ENCODE assay signal across 8 cellular contexts in genomic region chr13:76980075-76980718, GRCh38.
DNase-seq lines count a peak whose midpoint lies in the region; ATAC-seq and TF ChIP-seq lines count a peak whose summit lies in the region.

No MANE protein-coding gene starts in this region.

- no peaks in the 10 kb centered on the region for H3K36me3 Mint-ChIP-seq in dendritic cell treated with granulocyte-macrophage colony-stimulating factor and Interleukin-4, amounts not matched to agents 40 ng/mL and 50 ng/mL, for 4 days (ENCODE audit: low read depth)
- no peaks in the 10 kb centered on the region for H3K36me3 Mint-ChIP-seq in memory B cell

- intact Hi-C loops in dendritic cell treated with granulocyte-macrophage colony-stimulating factor and Interleukin-4, amounts not matched to agents 40 ng/mL and 50 ng/mL, for 4 days (cut with micrococcal nuclease), result loop anchor here (5.0 to 10.0 kb wide), 2 partner anchors 78 to 155 kb away; no protein-coding TSS in a partner anchor

- no peaks in the 10 kb centered on the region for H3K9me3 Mint-ChIP-seq in dendritic cell treated with granulocyte-macrophage colony-stimulating factor and Interleukin-4, amounts not matched to agents 40 ng/mL and 50 ng/mL, for 4 days
- no peaks in the 10 kb centered on the region for H3K9me3 Mint-ChIP-seq in memory B cell

- DNase-seq in 8988T (peak; percentile 91), NCI-H2171 treated with DMSO at 0.1 percent for 48 hours (lab: John Stamatoyannopoulos, UW) (peak; percentile 73), memory B cell (ENCODE audit: low spot score in 2 of 2) (peak; percentile 87 to 96)
- DNase-seq in activated CD4-positive, alpha-beta T cell treated with anti-CD3 and anti-CD28 coated beads, Interleukin-2, amount 50 U/mL, for 24 hours (ENCODE audit: low read depth in 1 of 2, low spot score in 1 of 2), result peak; percentile 74
- peak; percentile 92 for DNase-seq in stimulated activated CD8-positive, alpha-beta memory T cell treated with anti-CD3 and anti-CD28 coated beads, Interleukin-15, amount 100 ng/mL, for 24 hours (ENCODE audit: low read depth)

- H3K4me1 Mint-ChIP-seq in dendritic cell treated with granulocyte-macrophage colony-stimulating factor and Interleukin-4, amounts not matched to agents 40 ng/mL and 50 ng/mL, for 4 days (ENCODE audit: low read depth), result peaks cover 5% of the 10 kb centered on the region
- H3K4me1 Mint-ChIP-seq in memory B cell, result peaks cover 2% of the 10 kb centered on the region

- H3K27me3 Mint-ChIP-seq in dendritic cell treated with granulocyte-macrophage colony-stimulating factor and Interleukin-4, amounts not matched to agents 40 ng/mL and 50 ng/mL, for 4 days, result peaks cover 33% of the 10 kb centered on the region
- H3K27me3 Mint-ChIP-seq in memory B cell, result peaks cover 10% of the 10 kb centered on the region

- ATAC-seq in GM18505 (IDR thresholded peaks at IDR 0.05; ENCODE audit: unreplicated experiment) (peak; percentile 100), HG02943 (IDR thresholded peaks at IDR 0.05; ENCODE audit: low read depth, unreplicated experiment) (peak; percentile 98), memory B cell (ENCODE audit: low read depth) (peak; percentile 100)

- H3K27ac Mint-ChIP-seq in dendritic cell treated with granulocyte-macrophage colony-stimulating factor and Interleukin-4, amounts not matched to agents 40 ng/mL and 50 ng/mL, for 4 days, result no peak overlapping the region
- H3K27ac Mint-ChIP-seq in memory B cell, result no peak overlapping the region

- H3K4me3 Mint-ChIP-seq in dendritic cell treated with granulocyte-macrophage colony-stimulating factor and Interleukin-4, amounts not matched to agents 40 ng/mL and 50 ng/mL, for 4 days, result peak overlapping the region; percentile 40
- H3K4me3 Mint-ChIP-seq in memory B cell, result peak overlapping the region; percentile 68

- no peak for TF ChIP-seq POLR2A in GM18505 (IDR thresholded peaks at IDR 0.05; ENCODE audit: borderline replicate concordance, extremely low read depth, insufficient read depth, insufficient read length)

Comparison
In these comparisons a context has a peak if more than half of its experiments do, and no peak if none do; other contexts are left out.
1. Peak in every context shown above with its lines: DNase-seq and ATAC-seq.